Comparison of ENCODE assay signal across 8 cellular contexts in the genomic region with DNA sequence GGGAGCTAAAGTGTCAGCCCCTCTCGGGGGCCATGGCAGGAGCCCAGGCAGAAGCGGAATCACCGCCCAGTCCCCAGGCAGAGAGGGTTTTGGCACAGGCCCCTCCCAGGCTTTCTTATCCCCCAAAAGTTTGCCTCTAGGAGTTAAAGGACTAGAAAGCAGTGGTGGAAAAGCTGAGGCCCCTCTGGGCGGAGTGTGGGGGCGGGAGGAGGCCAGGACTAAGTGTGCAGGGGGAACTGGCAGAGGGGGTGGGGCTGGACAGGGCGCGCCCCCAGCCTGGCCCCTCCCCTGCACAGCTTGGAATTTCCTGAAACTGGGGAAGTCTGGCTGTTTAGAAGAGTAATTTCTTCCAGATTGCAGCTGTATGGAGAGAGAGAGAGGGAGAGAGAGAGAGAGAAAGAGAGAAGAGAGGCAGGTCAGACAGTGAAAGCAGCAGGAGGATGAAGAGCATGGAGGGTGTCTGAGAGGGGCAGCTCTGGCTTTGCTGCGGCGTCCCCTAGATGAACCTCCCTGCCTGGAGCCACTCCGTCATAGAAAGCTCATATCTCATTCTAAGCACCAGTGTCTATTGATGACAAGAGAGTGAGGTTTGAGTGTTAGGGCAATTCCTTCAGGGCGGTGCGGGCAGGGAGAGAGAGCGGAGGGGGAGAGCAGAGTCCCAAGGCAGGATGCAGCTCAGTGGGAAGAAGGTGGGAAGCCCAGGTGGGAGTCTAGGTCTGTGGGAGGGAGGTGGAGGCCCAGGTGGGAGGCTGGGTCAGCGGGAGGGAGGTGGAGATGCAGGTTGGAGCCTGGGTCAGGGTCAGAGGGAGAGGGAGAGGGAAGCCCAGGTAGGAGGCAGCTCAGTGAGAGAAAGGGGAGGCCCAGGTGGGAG. TPM values are rescaled to one million over a fixed set of nuclear protein-coding genes. Genes with fewer than 3 reads are reported as not detected.
DNase-seq lines count a peak whose midpoint lies in the region; ATAC-seq and TF ChIP-seq lines count a peak whose summit lies in the region.

A gene with protein sequence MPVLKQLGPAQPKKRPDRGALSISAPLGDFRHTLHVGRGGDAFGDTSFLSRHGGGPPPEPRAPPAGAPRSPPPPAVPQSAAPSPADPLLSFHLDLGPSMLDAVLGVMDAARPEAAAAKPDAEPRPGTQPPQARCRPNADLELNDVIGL (minus strand): TSS at position 226 of the 871 bp plus-strand sequence. CDS start 7,749 bp downstream, outside the sequence.

- no peaks in the 10 kb centered on the region for H3K9me3 ChIP-seq in SJCRH30 (replicated peaks)
- H3K9me3 ChIP-seq in fibroblast of lung (ENCODE audit: control insufficient read depth, insufficient read depth, low read depth, low read length), result no peaks in the 10 kb centered on the region
- H3K9me3 ChIP-seq in Karpas-422 (ENCODE audit: low read length), result no peaks in the 10 kb centered on the region

- H3K4me2 ChIP-seq in fibroblast of lung (ENCODE audit: extremely low read depth, insufficient read depth, low read length) (peak within 1 kb of the TSS; percentile 75), Karpas-422 (ENCODE audit: low read depth, low read length, poor library complexity, severe bottlenecking) (no peak within 1 kb of the TSS)

- no peaks in the 10 kb centered on the region for H3K9me3 Mint-ChIP-seq in Calu3 (ENCODE audit: low read depth, unreplicated experiment)
- H3K9me3 Mint-ChIP-seq in natural killer cell treated with Interleukin-12 subunit alpha and Interleukin-12 subunit beta and Interleukin-15 and Interleukin-18, amount 100 ng/mL, for 72 hours, result no peaks in the 10 kb centered on the region

- peaks cover 42% of the 10 kb centered on the region for H3K27me3 Mint-ChIP-seq in Calu3 (ENCODE audit: unreplicated experiment)
- H3K27me3 Mint-ChIP-seq in natural killer cell treated with Interleukin-12 subunit alpha and Interleukin-12 subunit beta and Interleukin-15 and Interleukin-18, amount 100 ng/mL, for 72 hours, result peaks cover 42 to 43% of the 10 kb centered on the region in 2 donors

- H3K4me1 Mint-ChIP-seq in Calu3 (ENCODE audit: low read depth, unreplicated experiment), result peaks cover 39% of the 10 kb centered on the region
- peaks cover 10 to 19% of the 10 kb centered on the region in 2 donors for H3K4me1 Mint-ChIP-seq in natural killer cell treated with Interleukin-12 subunit alpha and Interleukin-12 subunit beta and Interleukin-15 and Interleukin-18, amount 100 ng/mL, for 72 hours (ENCODE audit: low read depth in 2 of 2)

- no TSS peak for BruUV-seq in Calu3 (replicated peaks; lab: Mats Ljungman, UMichigan)

- ATAC-seq in natural killer cell treated with Interleukin-12 subunit alpha and Interleukin-12 subunit beta and Interleukin-15 and Interleukin-18, amount 100 ng/mL, for 72 hours, result peak; percentile 37 to 73
- ATAC-seq in HG02970 (IDR thresholded peaks at IDR 0.05; ENCODE audit: low FRiP score, unreplicated experiment), result no peak

- H3K4me3 ChIP-seq in SJCRH30, result no peak within 1 kb of the TSS
- H3K4me3 ChIP-seq in fibroblast of lung (replicated peaks in 1 of 4; ENCODE audit: control extremely low read depth in 1 of 4, insufficient read depth in 1 of 4, low read depth in 3 of 4, low read length in 4 of 4), result peak within 1 kb of the TSS; percentile 48 to 72 (median 62)
- no peak within 1 kb of the TSS for H3K4me3 ChIP-seq in Karpas-422 (ENCODE audit: low read length)

- H2AFZ ChIP-seq in fibroblast of lung (ENCODE audit: low read length), result peak within 1 kb of the TSS; percentile 63
- no peak within 1 kb of the TSS for H2AFZ ChIP-seq in Karpas-422 (ENCODE audit: low read length)

- peak within 1 kb of the TSS; percentile 16 for H3K9ac ChIP-seq in fibroblast of lung (ENCODE audit: insufficient read depth, low read length)
- no peak within 1 kb of the TSS for H3K9ac ChIP-seq in Karpas-422 (ENCODE audit: low read length)

- H3K36me3 ChIP-seq in SJCRH30 (no peaks in the 10 kb centered on the region), fibroblast of lung (ENCODE audit: control insufficient read depth, insufficient read depth, low read length) (no peaks in the 10 kb centered on the region), Karpas-422 (ENCODE audit: insufficient read depth, low read length) (no peaks in the 10 kb centered on the region)

- CTCF ChIA-PET in Calu3 (lab: Charles Lee), result interaction anchor here (0.5 to 1.2 kb wide), 5 partner anchors 8 to 864 kb away, joined by 3 read pairs; no protein-coding TSS in a partner anchor

- H4K20me1 ChIP-seq in fibroblast of lung (ENCODE audit: control insufficient read depth, extremely low read depth, insufficient read depth, low read length) (no peaks in the 10 kb centered on the region), Karpas-422 (ENCODE audit: insufficient read depth, low read depth, low read length) (no peaks in the 10 kb centered on the region)

- H3K79me2 ChIP-seq in fibroblast of lung (ENCODE audit: control insufficient read depth, insufficient read depth, low read length), result no peaks in the 10 kb centered on the region
- no peaks in the 10 kb centered on the region for H3K79me2 ChIP-seq in Karpas-422 (ENCODE audit: low read length)

- H3K27me3 ChIP-seq in SJCRH30 (peaks cover 7% of the 10 kb centered on the region), fibroblast of lung (ENCODE audit: control insufficient read depth, insufficient read depth, low read length) (no peaks in the 10 kb centered on the region), Karpas-422 (ENCODE audit: low read length) (no peaks in the 10 kb centered on the region)

- H3K27ac ChIP-seq in SJCRH30, result no peak within 1 kb of the TSS
- H3K27ac ChIP-seq in fibroblast of lung (ENCODE audit: insufficient read depth, low read length), result no peak within 1 kb of the TSS
- H3K27ac ChIP-seq in Karpas-422 (ENCODE audit: low read length), result no peak within 1 kb of the TSS

- peak within 1 kb of the TSS; percentile 42 for H3K27ac Mint-ChIP-seq in Calu3 (ENCODE audit: unreplicated experiment)
- H3K27ac Mint-ChIP-seq in natural killer cell treated with Interleukin-12 subunit alpha and Interleukin-12 subunit beta and Interleukin-15 and Interleukin-18, amount 100 ng/mL, for 72 hours, result no peak within 1 kb of the TSS

- DNase-seq in Calu3, result peak; percentile 66
- peak; percentile 41 to 55 for DNase-seq in SJCRH30
- DNase-seq in fibroblast of lung (ENCODE audit: low read depth in 2 of 2), result peak; percentile 81 to 84
- DNase-seq in natural killer cell treated with Interleukin-12 subunit alpha and Interleukin-12 subunit beta and Interleukin-15 and Interleukin-18, amount 100 ng/mL, for 72 hours (ENCODE audit: low spot score), result peak; percentile 39
- DNase-seq in Karpas-422, result no peak
- DNase-seq in amygdala (lab: John Stamatoyannopoulos, UW), result no peak
- DNase-seq in NCI-H2107 (lab: John Stamatoyannopoulos, UW), result no peak

- H3K9me2 ChIP-seq in Karpas-422 (replicated peaks; ENCODE audit: insufficient read depth, low read length), result no peaks in the 10 kb centered on the region

- peaks cover 12% of the 10 kb centered on the region for H3K36me3 Mint-ChIP-seq in Calu3 (ENCODE audit: insufficient read depth, unreplicated experiment)
- H3K36me3 Mint-ChIP-seq in natural killer cell treated with Interleukin-12 subunit alpha and Interleukin-12 subunit beta and Interleukin-15 and Interleukin-18, amount 100 ng/mL, for 72 hours, result no peaks in the 10 kb centered on the region

- peak within 1 kb of the TSS; percentile 26 for H3K4me3 Mint-ChIP-seq in Calu3 (ENCODE audit: low read depth, unreplicated experiment)
- no peak within 1 kb of the TSS for H3K4me3 Mint-ChIP-seq in natural killer cell treated with Interleukin-12 subunit alpha and Interleukin-12 subunit beta and Interleukin-15 and Interleukin-18, amount 100 ng/mL, for 72 hours

- H3K4me1 ChIP-seq in SJCRH30 (no peaks in the 10 kb centered on the region; the same call in 1 of the 2 replicates), fibroblast of lung (ENCODE audit: control insufficient read depth, extremely low read depth, insufficient read depth, low read length) (peaks cover 5% of the 10 kb centered on the region), Karpas-422 (ENCODE audit: low read length) (no peaks in the 10 kb centered on the region)

- TF ChIP-seq CTCF in Calu3 (IDR thresholded peaks at IDR 0.05; ENCODE audit: unreplicated experiment) (no peak), fibroblast of lung (conservative IDR thresholded peaks at IDR 0.05 in 1 of 2, IDR thresholded peaks at IDR 0.05 in 1 of 2; ENCODE audit: low read depth in 1 of 2, low read length in 2 of 2) (no peak)

- intact Hi-C loops in Calu3 (cut with micrococcal nuclease; ENCODE audit: unreplicated experiment), result no loop called here

RNA-seq across cellular contexts. Expression of the gene that starts here (rescaled TPM):
- total RNA-seq in Calu3 (2022) (12.9 and 19.7 TPM in 2 replicates), fibroblast of lung (14.7 and 15.9 TPM in 2 replicates)
- 0.20 and 1.2 TPM in 2 replicates for total RNA-seq in SJCRH30 (2014; rRNA removed; shearing (Covaris generic))
- 3.4 and 7.2 TPM in 2 replicates for polyA plus RNA-seq in fibroblast of lung
- polyA plus RNA-seq in fibroblast of lung (2012), result 13.6 and 21.8 TPM in 2 replicates
- polyA minus RNA-seq in fibroblast of lung (ENCODE audit: low replicate concordance), result 0.85 and 1.5 TPM in 2 replicates
- total RNA-seq in natural killer cell treated with Interleukin-12 subunit alpha and Interleukin-12 subunit beta and Interleukin-15 and Interleukin-18, amount 100 ng/mL, for 72 hours, result not detected
- not detected in 2 replicates for total RNA-seq in Karpas-422 (2014; rRNA removed; shearing (Covaris generic); ENCODE audit: low replicate concordance)

Comparison
In these comparisons a context has a peak if more than half of its experiments do, and no peak if none do; other contexts are left out.
1. Peak in DNase-seq and ATAC-seq in natural killer cell treated with Interleukin-12 subunit alpha and Interleukin-12 subunit beta and Interleukin-15 and Interleukin-18, amount 100 ng/mL, for 72 hours; RNA of the gene not detected or under 1 TPM.
2. DNase-seq: peak in Calu3 (single experiment), SJCRH30 (2 of 2) and fibroblast of lung (2 of 2); none in Karpas-422 (single experiment), amygdala (0 of 56) and NCI-H2107 (single experiment).
3. H3K4me3 ChIP-seq: peak in fibroblast of lung (4 of 4); none in SJCRH30 (single experiment) and Karpas-422 (single experiment).